ENCODE assay signal across 8 cellular contexts in the genomic region with DNA sequence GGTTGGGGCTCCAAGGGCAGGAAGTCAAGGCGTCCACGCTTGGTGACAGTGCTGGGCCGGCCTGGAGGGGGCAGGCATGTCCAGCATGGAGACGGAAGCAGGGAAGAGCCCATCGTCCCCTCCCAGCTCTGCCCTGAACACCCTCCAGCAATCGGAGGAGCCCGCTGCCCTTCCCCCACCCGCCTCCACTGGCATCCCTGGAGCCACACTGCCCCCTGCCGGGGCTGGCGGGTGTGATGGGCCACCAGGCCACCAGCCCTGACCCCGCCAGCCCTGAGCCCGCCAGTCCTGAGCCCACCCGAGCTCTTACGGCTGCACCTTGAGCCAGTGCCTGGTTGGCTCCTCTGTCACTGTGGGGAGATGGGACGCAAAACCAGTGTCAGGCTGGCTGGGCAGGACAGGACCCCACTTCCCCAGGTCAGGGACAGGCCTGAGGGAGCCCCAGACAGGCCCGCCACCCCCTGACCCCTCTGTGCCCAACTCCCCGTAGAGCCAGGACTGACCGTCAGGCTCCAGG. TPM values are rescaled to one million over a fixed set of nuclear protein-coding genes. Genes with fewer than 3 reads are reported as not detected.
A peak's percentile ranks its signal among the peaks of the same experiment; 100 is the strongest.
DNase-seq lines count a peak whose midpoint lies in the region; ATAC-seq and TF ChIP-seq lines count a peak whose summit lies in the region.

No MANE protein-coding gene starts in this region.

- H3K36me3 ChIP-seq in Karpas-422 (ENCODE audit: insufficient read depth, low read length), result no peaks in the 10 kb centered on the region
- H3K36me3 ChIP-seq in SJSA1, result no peaks in the 10 kb centered on the region
- H3K36me3 ChIP-seq in ovary, result no peaks in the 10 kb centered on the region
- H3K36me3 ChIP-seq in tibial nerve, result no peaks in the 10 kb centered on the region

- H3K4me1 ChIP-seq in Karpas-422 (ENCODE audit: low read length), result peaks cover 7% of the 10 kb centered on the region
- H3K4me1 ChIP-seq in SJSA1 (replicated peaks), result peaks cover 6% of the 10 kb centered on the region
- peaks cover 3% of the 10 kb centered on the region for H3K4me1 ChIP-seq in ovary (ENCODE audit: insufficient read depth)
- H3K4me1 ChIP-seq in tibial nerve, result peaks cover 3 to 41% (median 17%) of the 10 kb centered on the region in 4 donors

- H2AFZ ChIP-seq in Karpas-422 (ENCODE audit: low read length), result no peak overlapping the region

- H3K9me2 ChIP-seq in Karpas-422 (replicated peaks; ENCODE audit: insufficient read depth, low read length), result no peaks in the 10 kb centered on the region

- peaks cover 11% of the 10 kb centered on the region; the same call in 1 of the 2 replicates for H4K20me1 ChIP-seq in Karpas-422 (ENCODE audit: insufficient read depth, low read depth, low read length)

- no peak for TF ChIP-seq EP300 in ovary (IDR thresholded peaks at IDR 0.05)
- no peak for TF ChIP-seq EP300 in tibial nerve (IDR thresholded peaks at IDR 0.05)

- WGBS in ovary, 3 donors, result 6 to 9% (median 7%) methylated on average over 14 to 18 of the region's 18 CpGs
- WGBS in tibial nerve, 2 donors, result 0 to 20% methylated on average over 14 to 16 of the region's 18 CpGs

- H3K4me3 ChIP-seq in Karpas-422 (ENCODE audit: low read length) (no peak overlapping the region), SJSA1 (no peak overlapping the region), ovary (no peak overlapping the region), tibial nerve (no peak overlapping the region)

- H3K9me3 ChIP-seq in Karpas-422 (ENCODE audit: low read length) (no peaks in the 10 kb centered on the region), SJSA1 (replicated peaks) (no peaks in the 10 kb centered on the region), ovary (no peaks in the 10 kb centered on the region), tibial nerve (no peaks in the 10 kb centered on the region)

- no peak for ATAC-seq in HG03280 (IDR thresholded peaks at IDR 0.05; ENCODE audit: unreplicated experiment)

- no peaks in the 10 kb centered on the region for H3K79me2 ChIP-seq in Karpas-422 (ENCODE audit: low read length)

- H3K4me2 ChIP-seq in Karpas-422 (ENCODE audit: low read depth, low read length, poor library complexity, severe bottlenecking), result no peak overlapping the region

- no peak for TF ChIP-seq POLR2A in ovary (IDR thresholded peaks at IDR 0.05)
- no peak for TF ChIP-seq POLR2A in tibial nerve (IDR thresholded peaks at IDR 0.05)

- H3K27ac ChIP-seq in Karpas-422 (ENCODE audit: low read length), result no peak overlapping the region
- H3K27ac ChIP-seq in SJSA1, result no peak overlapping the region
- no peak overlapping the region for H3K27ac ChIP-seq in ovary
- H3K27ac ChIP-seq in tibial nerve, result no peak overlapping the region

- DNase-seq in DMS53 treated with DMSO at 0.1 percent for 48 hours (lab: John Stamatoyannopoulos, UW; ENCODE audit: unreplicated experiment) (peak; percentile 51), Karpas-422 (peak; percentile 93), SJSA1 (ENCODE audit: low read depth in 1 of 2, low spot score in 2 of 2) (peak; percentile 64 to 90), activated gamma-delta T cell (lab: John Stamatoyannopoulos, UW) (peak; percentile 49), globus pallidus (ENCODE audit: low spot score) (peak; percentile 51), ovary (peak; percentile 33 to 82 (median 67)), tibial nerve (ENCODE audit: low spot score in 2 of 2) (peak; percentile 67 to 70)

- no peaks in the 10 kb centered on the region for H3K27me3 ChIP-seq in Karpas-422 (ENCODE audit: low read length)
- H3K27me3 ChIP-seq in SJSA1 (replicated peaks), result peaks cover 43% of the 10 kb centered on the region
- peaks cover 7% of the 10 kb centered on the region for H3K27me3 ChIP-seq in ovary
- H3K27me3 ChIP-seq in tibial nerve, result peaks cover 0 to 59% of the 10 kb centered on the region in 2 donors

- no peak overlapping the region for H3K9ac ChIP-seq in Karpas-422 (ENCODE audit: low read length)

- intact Hi-C loops in ovary (cut with DNase I), result no loop called here

- TF ChIP-seq CTCF in ovary (IDR thresholded peaks at IDR 0.05) (peak in 1 of 3 donors; percentile 37), tibial nerve (IDR thresholded peaks at IDR 0.05) (peak; percentile 57 to 92 (median 75))

RNA-seq across cellular contexts. Expression of gene CDH15, which starts 4.1 kb away (rescaled TPM):
- total RNA-seq in Karpas-422 (2014; rRNA removed; shearing (Covaris generic); ENCODE audit: low replicate concordance), result 0.11 TPM in 1 of 2 replicates, not detected in the other
- 0.05 TPM in 1 of 2 replicates, not detected in the other for total RNA-seq in SJSA1 (2014; rRNA removed; shearing (Covaris generic))
- total RNA-seq in ovary (under 1 TPM in 3 of 7 donors, not detected in 4; 0.10 to 0.45 (median 0.40) TPM), tibial nerve (1 to 10 TPM in 2 of 4 donors, under 1 TPM in 2; 0.84 to 8.1 (median 1.9) TPM)
- under 1 TPM in 1 of 2 donors, not detected in 1; 0.19 TPM for polyA plus RNA-seq in ovary

RNA-seq across cellular contexts. Expression of gene SLC22A31, which starts 32.9 kb away (rescaled TPM):
- not detected in 2 replicates for total RNA-seq in Karpas-422 (2014; rRNA removed; shearing (Covaris generic); ENCODE audit: low replicate concordance)
- total RNA-seq in SJSA1 (2014; rRNA removed; shearing (Covaris generic)), result not detected in 2 replicates
- total RNA-seq in ovary, result 1 to 10 TPM in 5 of 7 donors, under 1 TPM in 1, not detected in 1; 0.94 to 7.8 (median 3.6) TPM
- 1 to 10 TPM in 1 of 2 donors, not detected in 1; 2.0 TPM for polyA plus RNA-seq in ovary
- total RNA-seq in tibial nerve, result 1 to 10 TPM in 2 of 4 donors, not detected in 2; 1.4 to 3.3 TPM

RNA-seq across cellular contexts. Expression of gene ZNF778, which starts 50.0 kb away (rescaled TPM):
- 2.7 and 2.8 TPM in 2 replicates for total RNA-seq in Karpas-422 (2014; rRNA removed; shearing (Covaris generic); ENCODE audit: low replicate concordance)
- total RNA-seq in SJSA1 (2014; rRNA removed; shearing (Covaris generic)), result 3.2 and 13.1 TPM in 2 replicates
- total RNA-seq in ovary (10 to 100 TPM in 3 of 7 donors, 1 to 10 TPM in 4; 7.8 to 71.9 (median 8.4) TPM), tibial nerve (10 to 100 TPM; 11.2 to 26.0 (median 16.2) TPM)
- 1 to 10 TPM; 1.8 to 5.0 TPM for polyA plus RNA-seq in ovary
